9 cellular contexts compared by ENCODE assay signal in the genomic region with DNA sequence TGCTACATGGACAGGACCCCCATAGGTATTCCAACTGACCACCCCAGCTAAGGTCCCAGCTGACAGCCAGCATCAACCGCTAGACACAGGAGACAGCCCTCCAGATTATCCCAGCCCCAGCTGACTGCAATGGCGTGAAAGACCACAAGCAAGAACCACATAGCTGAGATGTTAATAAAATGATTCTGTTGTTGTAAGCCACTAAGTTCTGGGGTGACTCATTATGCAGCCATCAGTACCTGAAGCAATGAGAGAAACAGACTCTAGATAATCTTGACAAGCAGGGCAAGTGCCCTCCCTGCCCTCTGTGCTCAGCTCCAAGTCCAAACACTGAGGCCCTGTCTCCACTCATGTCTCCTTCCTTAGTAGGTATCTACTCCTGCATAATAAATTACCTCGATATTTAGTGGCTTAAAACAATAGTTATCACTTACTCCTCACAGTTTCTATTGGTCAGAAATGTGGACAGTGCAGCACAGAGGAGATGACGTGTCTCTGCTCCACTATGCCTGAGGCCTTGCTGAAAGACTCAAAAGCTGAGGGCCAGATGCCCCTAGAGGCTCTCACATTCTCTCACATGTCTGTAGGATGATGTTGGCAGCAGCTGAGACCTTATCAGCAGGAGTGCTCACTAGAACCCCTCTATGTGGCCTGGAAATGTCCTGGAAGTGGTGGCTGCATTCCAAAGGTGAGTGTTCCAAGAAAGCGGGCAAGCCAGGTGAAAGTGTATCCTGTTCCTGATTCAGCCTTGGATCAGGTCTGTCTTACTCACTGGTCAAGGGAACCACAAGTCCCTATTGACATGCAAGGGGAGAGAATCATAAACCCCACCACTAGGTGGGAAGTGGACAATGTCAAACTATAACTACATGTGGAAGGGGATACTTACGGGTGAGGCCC. TPM values are rescaled to one million over a fixed set of nuclear protein-coding genes. Genes with fewer than 3 reads are reported as not detected.
DNase-seq lines count a peak whose midpoint lies in the region; ATAC-seq and TF ChIP-seq lines count a peak whose summit lies in the region.
"Had no signal": no experiment of that assay in that cellular context is flagged by ENCODE, and none has a peak within 500 bp of the region (broad histone marks: within the 10 kb centered on the region; RNA-seq: fewer than 3 reads in every experiment).

No MANE protein-coding gene starts in this region.

- H3K27me3 Mint-ChIP-seq in effector memory CD8-positive, alpha-beta T cell, result no peaks in the 10 kb centered on the region

- H3K9me3 ChIP-seq in neutrophil, result no peaks in the 10 kb centered on the region

- ATAC-seq in effector memory CD8-positive, alpha-beta T cell (replicated peaks), result no peak
- ATAC-seq in HG03108 (IDR thresholded peaks at IDR 0.05; ENCODE audit: unreplicated experiment), result no peak
- no peak for ATAC-seq in GM21526 (IDR thresholded peaks at IDR 0.05; ENCODE audit: low FRiP score, unreplicated experiment)

- H3K4me3 ChIP-seq in neutrophil (ENCODE audit: low read depth in 1 of 2, low read length in 1 of 2), result peak overlapping the region in 1 of 2 experiments; percentile 3

- no peak for TF ChIP-seq CTCF in neutrophil (IDR thresholded peaks at IDR 0.05)

- peaks cover 24% of the 10 kb centered on the region for H3K36me3 ChIP-seq in neutrophil

- no peaks in the 10 kb centered on the region for H3K9me3 Mint-ChIP-seq in effector memory CD8-positive, alpha-beta T cell

- H3K4me1 Mint-ChIP-seq in effector memory CD8-positive, alpha-beta T cell (ENCODE audit: low read depth in 2 of 2), result peaks cover 75 to 78% of the 10 kb centered on the region in 2 donors

- no peaks in the 10 kb centered on the region for H3K27me3 ChIP-seq in neutrophil

- peak overlapping the region; percentile 84 to 96 for H3K4me3 Mint-ChIP-seq in effector memory CD8-positive, alpha-beta T cell

- peak overlapping the region; percentile 44 to 89 for H3K27ac Mint-ChIP-seq in effector memory CD8-positive, alpha-beta T cell

- H3K4me1 ChIP-seq in neutrophil (ENCODE audit: control insufficient read depth in 1 of 2, insufficient read depth in 1 of 2, low read depth in 1 of 2, low read length in 1 of 2), result peaks cover 72 to 80% of the 10 kb centered on the region in 2 experiments

- peaks cover 42% of the 10 kb centered on the region for H3K36me3 Mint-ChIP-seq in effector memory CD8-positive, alpha-beta T cell (ENCODE audit: insufficient read depth)

- peak; percentile 91 for DNase-seq in EH (ENCODE audit: low read depth)
- DNase-seq in RPMI7951 (ENCODE audit: low read depth), result peak; percentile 77
- no peak for DNase-seq in effector memory CD8-positive, alpha-beta T cell
- no peak for DNase-seq in SIG-M5 (lab: John Stamatoyannopoulos, UW)
- DNase-seq in NCI-H69 (lab: John Stamatoyannopoulos, UW), result no peak
- DNase-seq: effector CD4-positive, alpha-beta T cell had no signal

- peak overlapping the region; percentile 99 for H3K27ac ChIP-seq in neutrophil

RNA-seq across cellular contexts. Expression of gene MGAT1, which starts 2.5 kb away (rescaled TPM):
- total RNA-seq in RPMI7951 (2014; rRNA removed; shearing (Covaris generic)), result 39.0 and 56.8 TPM in 2 replicates

Comparison
In these comparisons a context has a peak if more than half of its experiments do, and no peak if none do; other contexts are left out.
1. DNase-seq: peak in EH (single experiment) and RPMI7951 (single experiment); none in effector memory CD8-positive, alpha-beta T cell (0 of 3), SIG-M5 (single experiment) and NCI-H69 (single experiment).